In genomic region chr4:75916091-75916661, GRCh38 we compare ENCODE assay signal across 8 cellular contexts. TPM values are rescaled to one million over a fixed set of nuclear protein-coding genes. Genes with fewer than 3 reads are reported as not detected.
DNase-seq lines count a peak whose midpoint lies in the region; ATAC-seq and TF ChIP-seq lines count a peak whose summit lies in the region.

No MANE protein-coding gene starts in this region.

- CTCF ChIA-PET in BJ (lab: Yijun Ruan, JAX) = interaction anchor here (0.6 to 2.0 kb wide), 25 partner anchors 8 to 189 kb away, joined by 3 to 11 read pairs (median 4); no protein-coding TSS in a partner anchor
- CTCF ChIA-PET in OCI-LY7 (lab: Charles Lee; ENCODE audit: unreplicated experiment) = interaction anchor here (1.0 to 1.1 kb wide), 2 partner anchors 24 to 146 kb away, joined by 3 to 4 read pairs; no protein-coding TSS in a partner anchor

- POLR2A ChIA-PET in BJ (lab: Charles Lee) = no interaction called here
- POLR2A ChIA-PET in OCI-LY7 (lab: Charles Lee) = interaction anchor here (0.6 kb wide), 1 partner anchor 9 kb away, joined by 3 read pairs; no protein-coding TSS in a partner anchor

- H3K79me2 ChIP-seq in OCI-LY7 (ENCODE audit: insufficient read depth, low read depth, low read length) = no peaks in the 10 kb centered on the region

- H3K4me2 ChIP-seq in OCI-LY7 (ENCODE audit: low read length) = no peak overlapping the region

- TF ChIP-seq CTCF in BJ (IDR thresholded peaks at IDR 0.05; ENCODE audit: insufficient read depth, low read depth, low read length) (peak; percentile 84), GM12873 (IDR thresholded peaks at IDR 0.05; ENCODE audit: insufficient read depth, low read depth, low read length, missing control alignments) (peak; percentile 88), OCI-LY7 (conservative IDR thresholded peaks at IDR 0.05; ENCODE audit: low read length) (peak; percentile 96), kidney epithelial cell (IDR thresholded peaks at IDR 0.05; ENCODE audit: insufficient read depth, low read length, poor library complexity, severe bottlenecking) (peak; percentile 96), thyroid gland (IDR thresholded peaks at IDR 0.05) (peak; percentile 53 to 88 (median 66))

- DNase-seq in BJ (ENCODE audit: low read depth) (no peak), OCI-LY7 (ENCODE audit: low spot score) (peak; percentile 50), T47D (ENCODE audit: low read depth in 1 of 2, low spot score in 1 of 2) (peak; percentile 14 to 25), kidney epithelial cell (ENCODE audit: low read depth) (peak; percentile 61), thyroid gland (peak in 1 of 2 donors; percentile 13)
- DNase-seq in activated effector memory CD4-positive, alpha-beta T cell treated with anti-CD3 and anti-CD28 coated beads, Interleukin-2, amount 50 U/mL, for 16 hours = no peak

- peak; percentile 87 for ATAC-seq in HG03175 (IDR thresholded peaks at IDR 0.05; ENCODE audit: unreplicated experiment)

- 46 to 61% methylated on average over 1 of the region's 1 CpG for WGBS in thyroid gland, 2 donors

- H3K4me1 ChIP-seq in OCI-LY7 (ENCODE audit: insufficient read depth, low read length, poor library complexity, severe bottlenecking) = no peaks in the 10 kb centered on the region
- H3K4me1 ChIP-seq in thyroid gland = no peaks in the 10 kb centered on the region

- intact Hi-C loops in OCI-LY7 (cut with micrococcal nuclease; ENCODE audit: unreplicated experiment) = loop anchor here (2.0 kb wide), 2 partner anchors 25 to 151 kb away; partner anchors contain the start of gene NAAA
- intact Hi-C loops in thyroid gland (cut with DNase I) = no loop called here

- no peak overlapping the region; the same call in 1 of the 2 replicates for H2AFZ ChIP-seq in OCI-LY7 (ENCODE audit: low read length)

- no peaks in the 10 kb centered on the region for H4K20me1 ChIP-seq in OCI-LY7 (ENCODE audit: insufficient read depth, low read length)

- H3K27ac ChIP-seq in OCI-LY7 (ENCODE audit: low read depth, low read length, poor library complexity, severe bottlenecking) (no peak overlapping the region), thyroid gland (no peak overlapping the region)

- in situ Hi-C loops in T47D (cut with HindIII; ENCODE audit: low pct_unique_long_range_greater_than_20kb, low sequenced_read_pairs) = no loop called here

- H3K9me3 ChIP-seq in OCI-LY7 (ENCODE audit: low read length) (no peaks in the 10 kb centered on the region), thyroid gland (no peaks in the 10 kb centered on the region)

- H3K9me2 ChIP-seq in OCI-LY7 (ENCODE audit: insufficient read depth, low read length) = no peaks in the 10 kb centered on the region

- 0 out of 2 replicates have a peak, but pooled peaks cover 2% of the 10 kb centered on the region for H3K36me3 ChIP-seq in BJ (ENCODE audit: control insufficient read depth, insufficient read depth, low read length)
- peaks cover 11% of the 10 kb centered on the region for H3K36me3 ChIP-seq in OCI-LY7 (ENCODE audit: insufficient read depth, low read length)
- no peaks in the 10 kb centered on the region for H3K36me3 ChIP-seq in kidney epithelial cell (ENCODE audit: control insufficient read depth, insufficient read depth, low read length)
- H3K36me3 ChIP-seq in thyroid gland = peaks cover 0 to 5% of the 10 kb centered on the region in 2 donors

- H3K4me3 ChIP-seq in BJ (ENCODE audit: low read depth, low read length) (no peak overlapping the region), OCI-LY7 (ENCODE audit: low read depth, low read length, poor library complexity, severe bottlenecking) (no peak overlapping the region), kidney epithelial cell (ENCODE audit: low read depth, low read length) (no peak overlapping the region), thyroid gland (replicated peaks in 1 of 3) (no peak overlapping the region)

- H3K27me3 ChIP-seq in BJ (ENCODE audit: control insufficient read depth, insufficient read depth, low read length) = no peaks in the 10 kb centered on the region
- H3K27me3 ChIP-seq in kidney epithelial cell (ENCODE audit: control insufficient read depth, insufficient read depth, low read length) = no peaks in the 10 kb centered on the region
- H3K27me3 ChIP-seq in thyroid gland = no peaks in the 10 kb centered on the region

- TF ChIP-seq POLR2A in thyroid gland (IDR thresholded peaks at IDR 0.05) = no peak

- no TSS peak for BruUV-seq in OCI-LY7 (replicated peaks; lab: Mats Ljungman, UMichigan)

RNA-seq across cellular contexts. Expression of gene PPEF2, which starts 13.9 kb away (rescaled TPM):
- not detected in 2 replicates for polyA plus RNA-seq in BJ (2011; rRNA removed)
- 0.19 TPM in 1 of 2 replicates, not detected in the other for polyA minus RNA-seq in BJ (2011; rRNA and poly(A)+ RNA removed)
- total RNA-seq in OCI-LY7 (2014; rRNA removed; shearing (Covaris generic)) = not detected in 2 replicates
- total RNA-seq in OCI-LY7 (2022) (0.42 TPM in 1 of 2 replicates, not detected in the other), kidney epithelial cell (not detected in 2 replicates), thyroid gland (not detected)

RNA-seq across cellular contexts. Expression of gene NAAA, which starts 24.6 kb away (rescaled TPM):
- polyA plus RNA-seq in BJ (2011; rRNA removed) = 24.3 and 26.0 TPM in 2 replicates
- 8.3 and 13.1 TPM in 2 replicates for polyA minus RNA-seq in BJ (2011; rRNA and poly(A)+ RNA removed)
- 21.5 and 29.9 TPM in 2 replicates for total RNA-seq in OCI-LY7 (2014; rRNA removed; shearing (Covaris generic))
- total RNA-seq in OCI-LY7 (2022) (15.3 and 19.3 TPM in 2 replicates), kidney epithelial cell (13.2 and 16.8 TPM in 2 replicates), thyroid gland (10 to 100 TPM; 54.2 to 93.5 (median 68.5) TPM)

Comparison
In these comparisons a context has a peak if more than half of its experiments do, and no peak if none do; other contexts are left out.
1. DNase-seq: peak in OCI-LY7 (single experiment), T47D (2 of 2) and kidney epithelial cell (single experiment); none in BJ (single experiment) and activated effector memory CD4-positive, alpha-beta T cell treated with anti-CD3 and anti-CD28 coated beads, Interleukin-2, amount 50 U/mL, for 16 hours (single experiment).
2. Peak in every context shown above with its lines, with median percentiles within 50 percentile points of each other: CTCF ChIP-seq.